Comparison of ENCODE assay signal across 31 cellular contexts in the genomic region with DNA sequence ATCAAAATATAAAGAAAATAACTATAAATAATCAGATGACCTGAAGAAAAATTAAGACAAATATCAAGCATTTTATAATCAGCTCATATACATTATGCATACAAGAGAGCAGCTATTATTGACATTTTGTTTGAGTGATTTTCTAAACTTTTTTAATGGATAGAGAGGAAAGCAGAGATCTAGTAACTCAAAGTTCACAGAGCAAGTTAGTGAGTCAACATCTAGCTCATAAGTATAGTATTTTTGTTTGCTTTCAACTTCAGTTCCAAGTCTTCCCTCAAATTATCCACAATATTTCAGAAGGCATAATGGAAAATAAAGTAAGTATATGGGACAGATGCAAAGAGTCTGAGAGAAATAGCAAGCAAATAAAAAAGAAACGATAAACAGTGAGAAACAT.
"Had no signal": no experiment of that assay in that cellular context is flagged by ENCODE, and none has a peak within 500 bp of the region (broad histone marks: within the 10 kb centered on the region; RNA-seq: fewer than 3 reads in every experiment).

No MANE protein-coding gene starts in this region.

- H3K9me3 Mint-ChIP-seq: natural killer cell treated with Interleukin-12 subunit alpha and Interleukin-12 subunit beta and Interleukin-15 and Interleukin-18, amount 100 ng/mL, for 72 hours; stimulated activated effector memory CD8-positive, alpha-beta T cell treated with anti-CD3 and anti-CD28 coated beads, Interleukin-12 subunit alpha, Interleukin-12 subunit beta, amount 100 ng/mL, for 72 hours; stimulated activated naive B cell treated with anti-CD40 and anti-IgM and Interleukin-4, amounts not matched to agents 10 μg/mL and 1 μg/mL and 100 μg/mL, for 72 hours; stimulated activated naive CD8-positive, alpha-beta T cell treated with anti-CD3 and anti-CD28 coated beads, Interleukin-15, Interleukin-2, amounts not matched to agents 100 ng/mL and 50 ng/mL, for 24 hours had no signal

- DNase-seq: naive thymus-derived CD8-positive, alpha-beta T cell; nephron progenitor cell; nucleus accumbens; ovary; posterior cingulate gyrus; psoas muscle; right cardiac atrium; right lobe of liver; sigmoid colon; small intestine; stimulated activated CD4-positive, alpha-beta T cell treated with anti-CD3 and anti-CD28 coated beads, Interleukin-15, amount 100 ng/mL, for 24 hours; stimulated activated CD4-positive, alpha-beta T cell treated with anti-CD3 and anti-CD28 coated beads, Interleukin-2, amount 100 ng/mL, for 24 hours; stimulated activated CD4-positive, alpha-beta T cell treated with anti-CD3 and anti-CD28 coated beads, Interleukin-2, amount 100 ng/mL, for 48 hours; stimulated activated CD4-positive, alpha-beta T cell treated with anti-CD3 and anti-CD28 coated beads, Interleukin-4, amount 100 ng/mL, for 24 hours; stimulated activated naive B cell treated with anti-CD40 and anti-IgM and Interleukin-4, amounts not matched to agents 10 μg/mL and 1 μg/mL and 100 μg/mL, for 72 hours; stimulated activated naive CD4-positive, alpha-beta T cell treated with Interleukin-2 at 50 U/mL for 16 hours; stomach; testis; tibial artery; transverse colon; upper lobe of right lung; uterus had no signal

- H3K4me3 ChIP-seq: ovary, psoas muscle, right lobe of liver, sigmoid colon, stomach, suprapubic skin, testis, tibial artery, transverse colon, upper lobe of right lung, uterus had no signal

- H3K27me3 Mint-ChIP-seq: natural killer cell treated with Interleukin-12 subunit alpha and Interleukin-12 subunit beta and Interleukin-15 and Interleukin-18, amount 100 ng/mL, for 72 hours; progenitor cell of endocrine pancreas; stimulated activated naive B cell treated with anti-CD40 and anti-IgM and Interleukin-4, amounts not matched to agents 10 μg/mL and 1 μg/mL and 100 μg/mL, for 72 hours; stimulated activated naive CD8-positive, alpha-beta T cell treated with anti-CD3 and anti-CD28 coated beads, Interleukin-15, Interleukin-2, amounts not matched to agents 100 ng/mL and 50 ng/mL, for 24 hours; type B pancreatic cell had no signal

- H3K79me2 ChIP-seq: parathyroid adenoma had no signal

- H3K9ac ChIP-seq: parathyroid adenoma had no signal

- H3K4me1 Mint-ChIP-seq: naive thymus-derived CD8-positive, alpha-beta T cell; neural crest cell; stimulated activated effector memory CD8-positive, alpha-beta T cell treated with anti-CD3 and anti-CD28 coated beads, Interleukin-12 subunit alpha, Interleukin-12 subunit beta, amount 100 ng/mL, for 72 hours; stimulated activated naive B cell treated with anti-CD40 and anti-IgM and Interleukin-4, amounts not matched to agents 10 μg/mL and 1 μg/mL and 100 μg/mL, for 72 hours had no signal

- H3K36me3 Mint-ChIP-seq: naive thymus-derived CD8-positive, alpha-beta T cell; natural killer cell treated with Interleukin-12 subunit alpha and Interleukin-12 subunit beta and Interleukin-15 and Interleukin-18, amount 100 ng/mL, for 72 hours; stimulated activated effector memory CD8-positive, alpha-beta T cell treated with anti-CD3 and anti-CD28 coated beads, Interleukin-12 subunit alpha, Interleukin-12 subunit beta, amount 100 ng/mL, for 72 hours; stimulated activated naive B cell treated with anti-CD40 and anti-IgM and Interleukin-4, amounts not matched to agents 10 μg/mL and 1 μg/mL and 100 μg/mL, for 72 hours; type B pancreatic cell had no signal

- H3K9me3 ChIP-seq: neutrophil, ovary, psoas muscle, right lobe of liver, sigmoid colon, stomach, suprapubic skin, testis, transverse colon, upper lobe of right lung, uterus had no signal

- H3K27me3 ChIP-seq: neutrophil, ovary, right lobe of liver, sigmoid colon, stomach, suprapubic skin, testis, tibial artery, transverse colon, upper lobe of right lung, uterus had no signal

- H3K36me3 ChIP-seq: neutrophil, ovary, right lobe of liver, sigmoid colon, stomach, suprapubic skin, tibial artery, transverse colon, upper lobe of right lung, uterus had no signal

- H3K27ac ChIP-seq: neutrophil, ovary, parathyroid adenoma, psoas muscle, right lobe of liver, sigmoid colon, stomach, suprapubic skin, testis, tibial artery, transverse colon, upper lobe of right lung, uterus had no signal

- H3K27ac Mint-ChIP-seq: naive thymus-derived CD8-positive, alpha-beta T cell; natural killer cell treated with Interleukin-12 subunit alpha and Interleukin-12 subunit beta and Interleukin-15 and Interleukin-18, amount 100 ng/mL, for 72 hours; nephron progenitor cell; progenitor cell of endocrine pancreas; stimulated activated effector memory CD8-positive, alpha-beta T cell treated with anti-CD3 and anti-CD28 coated beads, Interleukin-12 subunit alpha, Interleukin-12 subunit beta, amount 100 ng/mL, for 72 hours; stimulated activated naive B cell treated with anti-CD40 and anti-IgM and Interleukin-4, amounts not matched to agents 10 μg/mL and 1 μg/mL and 100 μg/mL, for 72 hours; stimulated activated naive CD8-positive, alpha-beta T cell treated with anti-CD3 and anti-CD28 coated beads, Interleukin-15, Interleukin-2, amounts not matched to agents 100 ng/mL and 50 ng/mL, for 24 hours; type B pancreatic cell had no signal

- H3K4me3 Mint-ChIP-seq: naive thymus-derived CD8-positive, alpha-beta T cell; natural killer cell treated with Interleukin-12 subunit alpha and Interleukin-12 subunit beta and Interleukin-15 and Interleukin-18, amount 100 ng/mL, for 72 hours; nephron progenitor cell; neural crest cell; stimulated activated effector memory CD8-positive, alpha-beta T cell treated with anti-CD3 and anti-CD28 coated beads, Interleukin-12 subunit alpha, Interleukin-12 subunit beta, amount 100 ng/mL, for 72 hours; stimulated activated naive B cell treated with anti-CD40 and anti-IgM and Interleukin-4, amounts not matched to agents 10 μg/mL and 1 μg/mL and 100 μg/mL, for 72 hours; stimulated activated naive CD8-positive, alpha-beta T cell treated with anti-CD3 and anti-CD28 coated beads, Interleukin-15, Interleukin-2, amounts not matched to agents 100 ng/mL and 50 ng/mL, for 24 hours; type B pancreatic cell had no signal

- H3K4me1 ChIP-seq: parathyroid adenoma, psoas muscle, right lobe of liver, sigmoid colon, stomach, suprapubic skin, testis, tibial artery, transverse colon, upper lobe of right lung, uterus had no signal

- H2AFZ ChIP-seq: parathyroid adenoma had no signal

- ATAC-seq: naive thymus-derived CD8-positive, alpha-beta T cell; natural killer cell treated with Interleukin-12 subunit alpha and Interleukin-12 subunit beta and Interleukin-15 and Interleukin-18, amount 100 ng/mL, for 72 hours; psoas muscle; right cardiac atrium; right lobe of liver; stimulated activated effector memory CD8-positive, alpha-beta T cell treated with anti-CD3 and anti-CD28 coated beads, Interleukin-12 subunit alpha, Interleukin-12 subunit beta, amount 100 ng/mL, for 72 hours; stimulated activated naive B cell treated with anti-CD40 and anti-IgM and Interleukin-4, amounts not matched to agents 10 μg/mL and 1 μg/mL and 100 μg/mL, for 72 hours; upper lobe of right lung had no signal
